ENCODE assay signal across 11 cellular contexts in the genomic region with DNA sequence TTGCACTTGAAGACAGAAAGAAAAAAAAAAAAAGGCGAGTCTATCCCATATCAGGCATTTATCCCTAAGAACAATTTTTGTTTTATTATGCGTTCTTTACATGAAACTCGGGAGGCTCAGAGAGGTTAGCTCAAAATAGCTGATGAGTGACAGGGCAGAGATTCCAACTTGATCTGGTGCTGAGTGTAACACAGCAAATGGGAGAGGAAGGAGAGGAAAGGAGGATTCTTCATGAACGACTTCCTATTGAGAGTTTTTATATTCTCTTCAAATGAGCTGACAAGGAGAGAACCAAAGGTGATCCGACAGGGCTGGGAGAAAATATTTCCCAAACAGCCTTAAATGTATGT.
DNase-seq lines count a peak whose midpoint lies in the region; ATAC-seq and TF ChIP-seq lines count a peak whose summit lies in the region.
"Had no signal": no experiment of that assay in that cellular context is flagged by ENCODE, and none has a peak within 500 bp of the region (broad histone marks: within the 10 kb centered on the region; RNA-seq: fewer than 3 reads in every experiment).

No MANE protein-coding gene starts in this region.

- DNase-seq in cardiac muscle cell (ENCODE audit: low read depth in 1 of 2, low spot score in 1 of 2): no peak
- DNase-seq in left ventricle myocardium superior: no peak
- DNase-seq in epithelial cell of esophagus (ENCODE audit: low read depth): no peak
- DNase-seq in upper lobe of right lung: no peak
- no peak for DNase-seq in GM20000 (ENCODE audit: low spot score)
- DNase-seq in NCI-H526 treated with DMSO at 0.1 percent for 48 hours (lab: John Stamatoyannopoulos, UW): no peak
- DNase-seq: activated CD4-positive, CD25-positive, alpha-beta regulatory T cell; Calu3 had no signal

- no peak overlapping the region for H3K27ac Mint-ChIP-seq in nephron

- intact Hi-C loops in left ventricle myocardium superior (cut with micrococcal nuclease) (no loop called here), upper lobe of right lung (cut with DNase I) (no loop called here)

- H3K27me3 Mint-ChIP-seq in nephron (ENCODE audit: low read depth): peaks cover 50% of the 10 kb centered on the region

- H3K36me3 ChIP-seq in cardiac muscle cell: no peaks in the 10 kb centered on the region
- H3K36me3 ChIP-seq in upper lobe of right lung: no peaks in the 10 kb centered on the region

- H3K4me3 Mint-ChIP-seq in nephron: peak overlapping the region; percentile 84 to 86 (median 84)

- H3K27ac ChIP-seq in cardiac muscle cell (no peak overlapping the region), upper lobe of right lung (no peak overlapping the region)
- H3K27ac ChIP-seq: 22Rv1 had no signal

- H3K27me3 ChIP-seq in cardiac muscle cell (peaks cover 5% of the 10 kb centered on the region), upper lobe of right lung (peaks cover 12% of the 10 kb centered on the region)

- TF ChIP-seq CTCF in cardiac muscle cell (IDR thresholded peaks at IDR 0.05; ENCODE audit: low read depth, low read length): no peak
- no peak for TF ChIP-seq CTCF in epithelial cell of esophagus (IDR thresholded peaks at IDR 0.05; ENCODE audit: insufficient read depth, low read depth, low read length, missing control alignments)
- no peak for TF ChIP-seq CTCF in nephron (IDR thresholded peaks at IDR 0.05; ENCODE audit: unreplicated experiment in 3 of 3)
- TF ChIP-seq CTCF in upper lobe of right lung (IDR thresholded peaks at IDR 0.05): no peak
- no peak for TF ChIP-seq CTCF in GM20000 (IDR thresholded peaks at IDR 0.05; ENCODE audit: extremely low read depth, missing control alignments)

- no peaks in the 10 kb centered on the region for H3K36me3 Mint-ChIP-seq in nephron (ENCODE audit: low read depth)

- peaks cover 17% of the 10 kb centered on the region for H3K4me1 ChIP-seq in cardiac muscle cell (ENCODE audit: low read depth)
- peaks cover 4% of the 10 kb centered on the region for H3K4me1 ChIP-seq in upper lobe of right lung

- no peaks in the 10 kb centered on the region for H3K9me3 Mint-ChIP-seq in nephron

- ATAC-seq in left ventricle myocardium superior (no peak), upper lobe of right lung (no peak), HG03354 (IDR thresholded peaks at IDR 0.05; ENCODE audit: poor library complexity, severe bottlenecking, unreplicated experiment) (no peak)

- peaks cover 24% of the 10 kb centered on the region for H3K4me1 Mint-ChIP-seq in nephron

- H3K4me3 ChIP-seq in cardiac muscle cell (peak overlapping the region; percentile 75), epithelial cell of esophagus (ENCODE audit: low read length) (peak overlapping the region; percentile 78), upper lobe of right lung (peak overlapping the region; percentile 60)

- H3K9me3 ChIP-seq in cardiac muscle cell (ENCODE audit: low read depth) (no peaks in the 10 kb centered on the region), upper lobe of right lung (no peaks in the 10 kb centered on the region)
